8 cellular contexts compared by ENCODE assay signal in the genomic region with DNA sequence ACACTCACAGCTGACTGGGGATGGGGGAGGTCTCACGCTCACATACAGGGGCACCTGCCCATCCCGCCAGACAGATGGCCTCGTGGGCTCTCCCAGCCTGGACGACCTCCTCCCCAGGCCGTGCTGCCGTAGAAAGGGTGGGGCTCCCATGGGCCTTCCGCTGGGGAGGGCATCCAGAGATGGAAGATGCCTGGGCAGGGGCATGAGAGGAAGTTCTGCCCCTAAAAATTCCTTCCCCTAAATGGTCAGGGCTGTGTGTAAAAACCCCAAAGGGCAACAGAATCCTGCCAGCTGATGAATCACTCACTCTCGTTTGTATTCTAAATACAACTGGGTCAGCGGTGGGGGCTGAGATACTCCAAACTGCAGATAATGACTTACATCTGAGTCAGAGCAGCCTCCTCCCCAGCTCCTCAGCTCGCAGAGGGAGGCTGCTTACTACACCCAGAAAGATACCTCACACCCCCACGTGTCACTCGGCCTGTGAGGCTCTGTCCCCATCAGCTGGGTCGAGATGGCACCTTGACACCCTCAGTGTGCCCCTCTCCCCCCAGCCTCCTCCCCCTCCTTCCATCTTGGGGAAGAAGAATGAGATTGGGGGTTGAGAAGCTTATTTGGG. TPM values are rescaled to one million over a fixed set of nuclear protein-coding genes. Genes with fewer than 3 reads are reported as not detected.
DNase-seq lines count a peak whose midpoint lies in the region; ATAC-seq and TF ChIP-seq lines count a peak whose summit lies in the region.

No MANE protein-coding gene starts in this region.

- H3K4me1 ChIP-seq in esophagus squamous epithelium (peaks cover 85 to 100% (median 96%) of the 10 kb centered on the region in 3 donors), suprapubic skin (peaks cover 93% of the 10 kb centered on the region)

- H3K27ac ChIP-seq in esophagus squamous epithelium = peak overlapping the region; percentile 69 to 93 (median 88)
- H3K27ac ChIP-seq in suprapubic skin = peak overlapping the region; percentile 83

- H3K9me3 ChIP-seq in esophagus squamous epithelium = no peaks in the 10 kb centered on the region
- H3K9me3 ChIP-seq in suprapubic skin = no peaks in the 10 kb centered on the region

- no peak for TF ChIP-seq EP300 in suprapubic skin (IDR thresholded peaks at IDR 0.05)

- H3K36me3 ChIP-seq in esophagus squamous epithelium = peaks cover 5 to 61% (median 8%) of the 10 kb centered on the region in 3 donors
- peaks cover 31% of the 10 kb centered on the region for H3K36me3 ChIP-seq in suprapubic skin

- no peak for ATAC-seq in HG03045 (IDR thresholded peaks at IDR 0.05; ENCODE audit: unreplicated experiment)

- H3K27me3 ChIP-seq in esophagus squamous epithelium = no peaks in the 10 kb centered on the region
- H3K27me3 ChIP-seq in suprapubic skin = no peaks in the 10 kb centered on the region

- TF ChIP-seq CTCF in esophagus squamous epithelium (IDR thresholded peaks at IDR 0.05) (no peak), suprapubic skin (IDR thresholded peaks at IDR 0.05) (no peak)

- 0 to 11% methylated on average over 1 to 7 of the region's 13 CpGs for WGBS in esophagus squamous epithelium, 2 donors
- 7% methylated on average over 12 of the region's 13 CpGs for WGBS in suprapubic skin

- peak overlapping the region in 2 of 4 donors; percentile 17 to 49 for H3K4me3 ChIP-seq in esophagus squamous epithelium
- peak overlapping the region; percentile 14 for H3K4me3 ChIP-seq in suprapubic skin

- TF ChIP-seq POLR2A in esophagus squamous epithelium (IDR thresholded peaks at IDR 0.05) (peak in 1 of 4 donors; percentile 5), suprapubic skin (IDR thresholded peaks at IDR 0.05) (no peak)

- intact Hi-C loops in esophagus squamous epithelium (cut with DNase I) = no loop called here

- in situ Hi-C loops in Caki2 (cut with HindIII; ENCODE audit: low pct_unique_long_range_greater_than_20kb, low sequenced_read_pairs) = no loop called here

- DNase-seq in Caki2 (ENCODE audit: low read depth) = peak; percentile 71
- DNase-seq in MV-4-11 (lab: John Stamatoyannopoulos, UW) = peak; percentile 90
- peak; percentile 63 for DNase-seq in activated T-cell treated with anti-CD3 and anti-CD28 coated beads, Interleukin-2, amount 50 U/mL, for 1 hour
- DNase-seq in esophagus squamous epithelium (lab: John Stamatoyannopoulos, UW) = no peak
- peak in 43 of 56 donors; percentile 7 to 92 (median 42) for DNase-seq in nucleus accumbens (lab: John Stamatoyannopoulos, UW)
- peak; percentile 88 to 89 for DNase-seq in suprapubic skin (ENCODE audit: low spot score in 2 of 2)
- no peak for DNase-seq in NCI-H1436 treated with DMSO at 0.1 percent for 48 hours (lab: John Stamatoyannopoulos, UW)

RNA-seq across cellular contexts. Expression of gene WDR1, which starts 10.1 kb away (rescaled TPM):
- total RNA-seq in Caki2 (2014; rRNA removed; shearing (Covaris generic); ENCODE audit: low replicate concordance) = 196 and 237 TPM in 2 replicates
- total RNA-seq in esophagus squamous epithelium (100 to 1,000 TPM; 131 to 203 (median 171) TPM), suprapubic skin (100 to 1,000 TPM; 113 to 126 (median 117) TPM)

Comparison
In these comparisons a context has a peak if more than half of its experiments do, and no peak if none do; other contexts are left out.
1. DNase-seq: peak in Caki2 (single experiment), MV-4-11 (single experiment), activated T-cell treated with anti-CD3 and anti-CD28 coated beads, Interleukin-2, amount 50 U/mL, for 1 hour (single experiment), nucleus accumbens (43 of 56) and suprapubic skin (2 of 2); none in esophagus squamous epithelium (single experiment) and NCI-H1436 treated with DMSO at 0.1 percent for 48 hours (single experiment).